Comparison of ENCODE assay signal across 8 cellular contexts in the genomic region with DNA sequence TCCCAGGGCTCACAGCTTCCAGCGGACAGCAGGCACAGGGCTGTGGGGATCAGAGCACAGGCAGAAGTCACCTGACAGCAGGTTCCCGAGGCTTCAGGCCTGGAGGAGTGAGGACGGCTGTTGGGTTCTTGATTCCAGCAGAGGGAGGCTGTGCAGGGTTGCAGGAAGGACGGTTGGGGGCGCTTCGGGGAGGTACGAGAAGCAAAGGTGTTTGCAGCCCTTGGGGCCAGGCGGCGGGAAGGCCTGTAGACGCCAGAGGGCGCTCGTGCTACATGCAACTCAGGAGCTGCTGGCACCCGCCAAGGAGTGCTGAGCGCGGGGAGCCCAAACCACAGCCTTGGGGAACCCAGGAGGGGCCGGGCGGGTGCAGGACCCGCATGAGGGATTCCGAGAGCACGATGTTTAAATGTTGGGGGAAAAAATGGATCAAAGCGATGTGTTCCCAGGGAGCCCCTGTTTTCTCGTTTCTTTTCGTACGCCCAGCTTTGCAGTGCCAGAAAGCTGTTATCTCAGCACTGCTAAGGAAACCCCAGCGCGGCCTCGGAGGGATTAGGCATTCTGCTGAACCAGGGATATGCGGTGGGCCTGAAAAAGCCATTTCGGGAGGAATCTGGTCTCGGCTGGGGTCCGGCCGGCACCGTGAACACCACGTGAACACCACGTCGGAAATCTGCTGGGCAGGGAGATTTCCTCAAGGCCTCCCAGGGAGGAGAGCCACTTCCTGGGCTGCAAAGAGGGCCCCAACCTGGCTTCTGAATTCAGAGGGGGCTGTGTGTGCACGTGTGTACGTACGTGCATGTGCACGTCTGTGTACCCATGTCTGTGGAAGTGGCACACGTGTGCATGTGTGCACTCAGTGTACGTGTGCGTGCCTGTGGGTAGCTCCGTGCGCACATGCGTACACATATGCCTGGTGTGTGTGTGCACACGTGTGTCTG.
DNase-seq lines count a peak whose midpoint lies in the region; ATAC-seq and TF ChIP-seq lines count a peak whose summit lies in the region.

No MANE protein-coding gene starts in this region.

- 21 to 25% methylated on average over 47 of the region's 47 CpGs for WGBS in heart right ventricle, 2 donors
- 0 to 40% methylated on average over 5 to 47 of the region's 47 CpGs for WGBS in transverse colon (ENCODE audit: low coverage in 1 of 2), 2 donors

- peaks cover 0 to 12% (median 0%) of the 10 kb centered on the region in 9 donors for H3K36me3 ChIP-seq in heart right ventricle
- no peaks in the 10 kb centered on the region for H3K36me3 ChIP-seq in transverse colon

- no peaks in the 10 kb centered on the region for H3K9me3 Mint-ChIP-seq in activated naive CD8-positive, alpha-beta T cell treated with anti-CD3 and anti-CD28 coated beads, Interleukin-2, amount 50 U/mL, for 24 hours

- H3K9me3 ChIP-seq in heart right ventricle (no peaks in the 10 kb centered on the region), transverse colon (no peaks in the 10 kb centered on the region)

- TF ChIP-seq EP300 in transverse colon (IDR thresholded peaks at IDR 0.05; ENCODE audit: low read depth), result no peak

- H3K27ac ChIP-seq in heart right ventricle (peak overlapping the region in 9 of 10 donors; percentile 1 to 69 (median 54)), transverse colon (peak overlapping the region in 2 of 4 donors; percentile 8 to 37)

- peaks cover 1% of the 10 kb centered on the region for H3K27me3 Mint-ChIP-seq in activated naive CD8-positive, alpha-beta T cell treated with anti-CD3 and anti-CD28 coated beads, Interleukin-2, amount 50 U/mL, for 24 hours

- in situ Hi-C loops in transverse colon (cut with MboI; ENCODE audit: low pct_ligation_motif_present in 1 of 4, low pct_unique_long_range_greater_than_20kb in 1 of 4, low sequenced_read_pairs in 3 of 4), result loop anchor here (5.0 to 25.0 kb wide), 4 partner anchors 106 to 554 kb away; a partner anchor contains a TSS

- H3K4me3 ChIP-seq in HFF-Myc (replicated peaks; ENCODE audit: low read depth, low read length), result no peak overlapping the region
- peak overlapping the region in 6 of 10 donors; percentile 23 to 48 (median 38) for H3K4me3 ChIP-seq in heart right ventricle
- H3K4me3 ChIP-seq in transverse colon, result peak overlapping the region in 2 of 4 donors; percentile 9 to 12

- ATAC-seq in activated naive CD8-positive, alpha-beta T cell treated with anti-CD3 and anti-CD28 coated beads, Interleukin-2, amount 50 U/mL, for 24 hours, result peak; percentile 84
- peak; percentile 76 to 95 (median 88) for ATAC-seq in heart right ventricle

- DNase-seq in EL (peak; percentile 86), HFF-Myc (ENCODE audit: extremely low read depth, low read depth) (peak; percentile 72), NCI-H1436 (lab: John Stamatoyannopoulos, UW) (peak; percentile 73), T follicular helper cell (ENCODE audit: low read depth) (peak; percentile 83), heart right ventricle (peak; percentile 89 to 93), posterior cingulate gyrus (peak; percentile 81 to 99 (median 92)), transverse colon (peak; percentile 93)
- peak; percentile 97 for DNase-seq in activated naive CD8-positive, alpha-beta T cell treated with anti-CD3 and anti-CD28 coated beads, Interleukin-2, amount 50 U/mL, for 24 hours

- peaks cover 18% of the 10 kb centered on the region for H3K4me1 Mint-ChIP-seq in activated naive CD8-positive, alpha-beta T cell treated with anti-CD3 and anti-CD28 coated beads, Interleukin-2, amount 50 U/mL, for 24 hours

- peak overlapping the region; percentile 31 for H3K27ac Mint-ChIP-seq in activated naive CD8-positive, alpha-beta T cell treated with anti-CD3 and anti-CD28 coated beads, Interleukin-2, amount 50 U/mL, for 24 hours

- no peak for TF ChIP-seq POLR2A in transverse colon (IDR thresholded peaks at IDR 0.05)

- intact Hi-C loops in heart right ventricle (cut with DNase I) (loop anchor here (1.0 to 10.0 kb wide), 6 partner anchors 228 to 562 kb away; a partner anchor contains a TSS), posterior cingulate gyrus (cut with DNase I) (loop anchor here (1.0 to 5.0 kb wide), 2 partner anchors 164 to 355 kb away; a partner anchor contains a TSS), transverse colon (cut with DNase I; ENCODE audit: low total_unique reads) (loop anchor here (1.0 kb wide), 1 partner anchor 355 kb away; no protein-coding TSS in a partner anchor)

- no peaks in the 10 kb centered on the region for H3K36me3 Mint-ChIP-seq in activated naive CD8-positive, alpha-beta T cell treated with anti-CD3 and anti-CD28 coated beads, Interleukin-2, amount 50 U/mL, for 24 hours (ENCODE audit: low read depth)

- H3K27me3 ChIP-seq in heart right ventricle, result no peaks in the 10 kb centered on the region
- H3K27me3 ChIP-seq in transverse colon, result no peaks in the 10 kb centered on the region

- peaks cover 13 to 28% (median 21%) of the 10 kb centered on the region in 9 donors for H3K4me1 ChIP-seq in heart right ventricle
- H3K4me1 ChIP-seq in transverse colon, result peaks cover 5 to 21% (median 7%) of the 10 kb centered on the region in 4 donors

- TF ChIP-seq CTCF in HFF-Myc (IDR thresholded peaks at IDR 0.05; ENCODE audit: low read depth, low read length, missing control alignments), result peak; percentile 99
- TF ChIP-seq CTCF in heart right ventricle (IDR thresholded peaks at IDR 0.05), result peak; percentile 99 to 100 (median 99)
- peak; percentile 99 for TF ChIP-seq CTCF in transverse colon (IDR thresholded peaks at IDR 0.05)

- peak overlapping the region; percentile 67 for H3K4me3 Mint-ChIP-seq in activated naive CD8-positive, alpha-beta T cell treated with anti-CD3 and anti-CD28 coated beads, Interleukin-2, amount 50 U/mL, for 24 hours
